ENCODE assay signal across 16 cellular contexts in the genomic region with DNA sequence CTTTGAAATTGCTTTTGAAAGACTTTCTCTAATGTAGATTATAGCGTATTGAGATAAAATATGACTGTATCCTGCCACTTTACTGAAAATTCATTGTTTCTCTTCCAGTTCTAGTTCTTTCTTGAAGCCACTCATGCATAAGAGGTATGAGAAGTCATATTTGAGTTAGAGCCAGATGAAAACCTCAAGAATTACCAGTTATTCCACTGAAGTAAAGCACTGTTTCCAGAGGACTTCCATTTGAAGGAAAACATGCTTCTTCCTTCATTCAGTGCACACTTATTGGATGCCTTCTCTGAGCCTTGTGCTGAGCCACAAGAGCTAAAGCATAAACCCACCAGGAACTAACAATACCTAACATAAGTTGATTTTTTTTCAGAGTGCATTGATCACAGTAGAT.
"Had no signal": no experiment of that assay in that cellular context is flagged by ENCODE, and none has a peak within 500 bp of the region (broad histone marks: within the 10 kb centered on the region; RNA-seq: fewer than 3 reads in every experiment).

No MANE protein-coding gene starts in this region.

- H3K27me3 Mint-ChIP-seq: activated CD4-positive, alpha-beta memory T cell treated with anti-CD3 and anti-CD28 coated beads for 36 hours; activated naive CD8-positive, alpha-beta T cell; central memory CD8-positive, alpha-beta T cell; type B pancreatic cell had no signal

- H3K4me1 ChIP-seq: lower lobe of right lung, parathyroid adenoma, stomach, testis had no signal

- H3K79me2 ChIP-seq: parathyroid adenoma had no signal

- H3K36me3 ChIP-seq: lower lobe of right lung, stomach had no signal

- H2AFZ ChIP-seq: parathyroid adenoma had no signal

- H3K27ac Mint-ChIP-seq: activated CD4-positive, alpha-beta memory T cell treated with anti-CD3 and anti-CD28 coated beads for 36 hours; activated naive CD8-positive, alpha-beta T cell; natural killer cell; type B pancreatic cell; WTC11 had no signal

- H3K9ac ChIP-seq: parathyroid adenoma, SK-N-SH had no signal

- H3K9me3 ChIP-seq: lower lobe of right lung, SK-N-SH, stomach, testis had no signal

- H3K9me3 Mint-ChIP-seq: type B pancreatic cell, WTC11 had no signal

- H3K36me3 Mint-ChIP-seq: activated CD4-positive, alpha-beta memory T cell treated with anti-CD3 and anti-CD28 coated beads for 36 hours; activated naive CD8-positive, alpha-beta T cell; natural killer cell; type B pancreatic cell; WTC11 had no signal

- H3K27ac ChIP-seq: coronary artery, lower lobe of right lung, parathyroid adenoma, stomach, testis had no signal

- H3K27me3 ChIP-seq: stomach, testis had no signal

- H3K4me3 Mint-ChIP-seq: activated CD4-positive, alpha-beta memory T cell treated with anti-CD3 and anti-CD28 coated beads for 36 hours; activated naive CD8-positive, alpha-beta T cell; central memory CD8-positive, alpha-beta T cell; natural killer cell; type B pancreatic cell; WTC11 had no signal

- DNase-seq: activated CD4-positive, alpha-beta memory T cell treated with anti-CD3 and anti-CD28 coated beads for 36 hours; activated CD4-positive, alpha-beta T cell treated with anti-CD3 and anti-CD28 coated beads for 4 hours; amygdala; erythroblast; left cardiac atrium; lower lobe of right lung; natural killer cell; SK-N-SH; stomach; testis had no signal

- H3K4me3 ChIP-seq: coronary artery, lower lobe of right lung, stomach, testis had no signal

- H3K4me1 Mint-ChIP-seq: central memory CD8-positive, alpha-beta T cell; natural killer cell had no signal

- H3K4me2 ChIP-seq: SK-N-SH had no signal
